ENCODE assay signal across 8 cellular contexts in the genomic region with DNA sequence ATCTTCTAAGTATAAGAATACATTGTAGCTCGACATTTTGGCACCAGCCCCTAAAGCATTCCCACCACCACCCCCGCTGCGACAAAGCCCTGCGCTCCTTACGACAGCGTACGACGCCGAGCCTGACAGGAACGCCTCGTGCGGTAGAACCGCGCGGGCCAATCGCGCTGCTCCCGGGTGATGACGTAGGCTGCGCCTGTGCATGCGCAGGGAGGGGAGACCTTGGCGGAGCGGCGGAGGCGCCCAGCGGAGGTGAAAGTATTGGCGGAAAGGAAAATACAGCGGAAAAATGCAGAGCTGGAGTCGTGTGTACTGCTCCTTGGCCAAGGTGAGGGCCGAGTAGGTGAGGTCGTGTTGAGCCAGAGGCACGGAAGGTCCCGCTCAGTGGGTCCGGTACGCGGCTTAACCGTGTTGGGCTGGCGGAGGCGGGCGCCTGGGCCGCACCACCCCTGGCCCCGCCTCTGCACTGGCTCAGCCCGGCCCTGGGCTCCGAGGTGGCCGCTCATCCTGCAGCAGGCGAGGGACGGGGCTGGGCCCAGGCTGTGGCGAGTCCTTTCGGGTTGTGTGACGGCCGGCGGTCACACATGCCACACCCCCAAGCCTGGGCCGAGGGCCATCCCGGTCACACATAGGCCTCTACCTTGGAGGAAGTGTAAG. TPM values are rescaled to one million over a fixed set of nuclear protein-coding genes. Genes with fewer than 3 reads are reported as not detected.
DNase-seq lines count a peak whose midpoint lies in the region; ATAC-seq and TF ChIP-seq lines count a peak whose summit lies in the region.

A gene with protein sequence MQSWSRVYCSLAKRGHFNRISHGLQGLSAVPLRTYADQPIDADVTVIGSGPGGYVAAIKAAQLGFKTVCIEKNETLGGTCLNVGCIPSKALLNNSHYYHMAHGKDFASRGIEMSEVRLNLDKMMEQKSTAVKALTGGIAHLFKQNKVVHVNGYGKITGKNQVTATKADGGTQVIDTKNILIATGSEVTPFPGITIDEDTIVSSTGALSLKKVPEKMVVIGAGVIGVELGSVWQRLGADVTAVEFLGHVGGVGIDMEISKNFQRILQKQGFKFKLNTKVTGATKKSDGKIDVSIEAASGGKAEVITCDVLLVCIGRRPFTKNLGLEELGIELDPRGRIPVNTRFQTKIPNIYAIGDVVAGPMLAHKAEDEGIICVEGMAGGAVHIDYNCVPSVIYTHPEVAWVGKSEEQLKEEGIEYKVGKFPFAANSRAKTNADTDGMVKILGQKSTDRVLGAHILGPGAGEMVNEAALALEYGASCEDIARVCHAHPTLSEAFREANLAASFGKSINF (plus strand): TSS at position 222 of the 657 bp plus-strand sequence. CDS start 68 bp downstream, at position 290.

- H3K4me3 ChIP-seq in trophoblast cell (ENCODE audit: low read depth, low read length) (peak within 1 kb of the TSS; percentile 91), transverse colon (peak within 1 kb of the TSS; percentile 55 to 75 (median 66))

- peak within 1 kb of the TSS; percentile 92 for H3K18ac ChIP-seq in trophoblast cell (ENCODE audit: low read length)

- H3K14ac ChIP-seq in trophoblast cell (ENCODE audit: low read length): peak within 1 kb of the TSS; percentile 71

- H3K79me2 ChIP-seq in trophoblast cell (ENCODE audit: control insufficient read depth, insufficient read depth, low read length, poor library complexity): peaks cover 4% of the 10 kb centered on the region

- H3K4me2 ChIP-seq in trophoblast cell (ENCODE audit: low read length): peak within 1 kb of the TSS; percentile 64

- WGBS in trophoblast cell (ENCODE audit: extremely low coverage, insufficient coverage, insufficient read length): no CpG with 5 or more reads among the region's 54 CpGs
- WGBS in transverse colon (ENCODE audit: low coverage in 1 of 2), 2 donors: 1% methylated on average over 54 of the region's 54 CpGs; no CpG with 5 or more reads in 1 of the 2 donors

- H3K36me3 ChIP-seq in trophoblast cell (ENCODE audit: control insufficient read depth in 1 of 2, insufficient read depth in 2 of 2, low read length in 2 of 2): peaks cover 0 to 7% of the 10 kb centered on the region in 2 experiments
- H3K36me3 ChIP-seq in transverse colon: peaks cover 0 to 3% (median 0%) of the 10 kb centered on the region in 4 donors

- TF ChIP-seq CTCF in GM10266 (IDR thresholded peaks at IDR 0.05; ENCODE audit: control insufficient read depth, insufficient read depth, low read depth, missing control alignments) (no peak), transverse colon (IDR thresholded peaks at IDR 0.05) (peak in 1 of 5 experiments; percentile 15)

- TF ChIP-seq EP300 in transverse colon (IDR thresholded peaks at IDR 0.05; ENCODE audit: low read depth): no peak

- in situ Hi-C loops in transverse colon (cut with MboI; ENCODE audit: low pct_ligation_motif_present in 1 of 4, low pct_unique_long_range_greater_than_20kb in 1 of 4, low sequenced_read_pairs in 3 of 4): loop anchor here in 3 of 4 donors (25.0 kb wide), 4 partner anchors 154 to 704 kb away; partner anchors contain the start of genes CBLL1 (in 1 of the 3), GPR22 (in 1 of the 3) and LAMB4 (in 1 of the 3)

- H3K9ac ChIP-seq in trophoblast cell (ENCODE audit: low read length): peak within 1 kb of the TSS; percentile 92

- DNase-seq in GM10266 (ENCODE audit: extremely low spot score): peak; percentile 95
- peak; percentile 69 for DNase-seq in NCI-H128 (lab: John Stamatoyannopoulos, UW; ENCODE audit: unreplicated experiment)
- peak; percentile 72 to 88 for DNase-seq in SW 1271 (lab: John Stamatoyannopoulos, UW)
- DNase-seq in activated naive CD8-positive, alpha-beta T cell treated with anti-CD3 and anti-CD28 coated beads, Interleukin-2, amount 50 U/mL, for 16 hours (ENCODE audit: low read depth, low spot score): peak; percentile 81
- peak; percentile 98 for DNase-seq in Right ventricle myocardium superior
- peak; percentile 93 to 94 for DNase-seq in trophoblast cell
- peak; percentile 96 for DNase-seq in transverse colon

- ATAC-seq in HG02642 (IDR thresholded peaks at IDR 0.05; ENCODE audit: poor library complexity, unreplicated experiment) (peak; percentile 99), Right ventricle myocardium superior (ENCODE audit: poor library complexity) (peak; percentile 99)

- peak within 1 kb of the TSS; percentile 41 for H2AFZ ChIP-seq in trophoblast cell (ENCODE audit: insufficient read depth, low read length, poor library complexity)

- H3K4ac ChIP-seq in trophoblast cell (ENCODE audit: low read depth, low read length): peak within 1 kb of the TSS; percentile 48

- H3K4me1 ChIP-seq in trophoblast cell (ENCODE audit: control insufficient read depth in 1 of 2, insufficient read depth in 2 of 2, low read length in 2 of 2): peaks cover 0 to 8% of the 10 kb centered on the region in 2 experiments
- peaks cover 14 to 30% (median 28%) of the 10 kb centered on the region in 4 donors for H3K4me1 ChIP-seq in transverse colon

- H2BK120ac ChIP-seq in trophoblast cell (ENCODE audit: insufficient read depth, low read length, poor library complexity): peak within 1 kb of the TSS; percentile 71

- no peaks in the 10 kb centered on the region for H3K9me3 ChIP-seq in trophoblast cell (ENCODE audit: insufficient read depth, low read depth, low read length)
- H3K9me3 ChIP-seq in transverse colon: no peaks in the 10 kb centered on the region

- H4K91ac ChIP-seq in trophoblast cell (ENCODE audit: low read depth, low read length): peak within 1 kb of the TSS; percentile 88

- peak within 1 kb of the TSS; percentile 72 for H4K8ac ChIP-seq in trophoblast cell (ENCODE audit: low read depth, low read length)

- peak; percentile 94 for TF ChIP-seq POLR2A in transverse colon (IDR thresholded peaks at IDR 0.05)

- H3K23ac ChIP-seq in trophoblast cell (ENCODE audit: low read length): no peak within 1 kb of the TSS

- H2BK12ac ChIP-seq in trophoblast cell (ENCODE audit: low read length): no peak within 1 kb of the TSS

- peaks cover 5% of the 10 kb centered on the region for H3K79me1 ChIP-seq in trophoblast cell (ENCODE audit: low read length)

- H3K27ac ChIP-seq in trophoblast cell (ENCODE audit: low read depth, low read length) (peak within 1 kb of the TSS; percentile 77), transverse colon (peak within 1 kb of the TSS; percentile 94 to 96 (median 94))

- peak within 1 kb of the TSS; percentile 82 for H2BK5ac ChIP-seq in trophoblast cell (ENCODE audit: low read depth, low read length, poor library complexity)

- no peak within 1 kb of the TSS for H2AK5ac ChIP-seq in trophoblast cell (ENCODE audit: low read length)

- H4K12ac ChIP-seq in trophoblast cell (ENCODE audit: low read depth, low read length): peak within 1 kb of the TSS; percentile 55

- H3K27me3 ChIP-seq in trophoblast cell (ENCODE audit: insufficient read depth, low read length): no peaks in the 10 kb centered on the region
- H3K27me3 ChIP-seq in transverse colon: no peaks in the 10 kb centered on the region

- intact Hi-C loops in Right ventricle myocardium superior (cut with DNase I) (no loop called here), transverse colon (cut with DNase I; ENCODE audit: low total_unique reads) (loop anchor here (10.0 kb wide), 1 partner anchor 254 kb away; no protein-coding TSS in a partner anchor)

RNA-seq across cellular contexts. Expression of the gene that starts here (rescaled TPM):
- 318 TPM for total RNA-seq in Right ventricle myocardium superior
- 93.2 and 100 TPM in 2 replicates for polyA plus RNA-seq in trophoblast cell (2013)
- 100 to 1,000 TPM in 3 of 4 donors, 10 to 100 TPM in 1; 46.0 to 131 (median 126) TPM for total RNA-seq in transverse colon

Comparison
In these comparisons a context has a peak if more than half of its experiments do, and no peak if none do; other contexts are left out.
1. Peak in every context shown above with its lines: DNase-seq, ATAC-seq, H3K4me3 ChIP-seq and H3K27ac ChIP-seq.